Comparison of ENCODE assay signal across 8 cellular contexts in genomic region chr9:89312154-89312616, GRCh38. TPM values are rescaled to one million over a fixed set of nuclear protein-coding genes. Genes with fewer than 3 reads are reported as not detected.
DNase-seq lines count a peak whose midpoint lies in the region; ATAC-seq and TF ChIP-seq lines count a peak whose summit lies in the region.

No MANE protein-coding gene starts in this region.

- TF ChIP-seq CTCF in WERI-Rb-1 (IDR thresholded peaks at IDR 0.05; ENCODE audit: low read depth, low read length) (no peak), hepatocyte (IDR thresholded peaks at IDR 0.05; ENCODE audit: poor library complexity) (no peak), GM13976 (IDR thresholded peaks at IDR 0.05; ENCODE audit: borderline replicate concordance, control extremely low read depth, extremely low read depth, insufficient read depth, missing control alignments) (no peak)

- no peaks in the 10 kb centered on the region for H4K20me1 ChIP-seq in hepatocyte (ENCODE audit: insufficient read depth, poor library complexity, severe bottlenecking)

- H3K4me1 ChIP-seq in hepatocyte (ENCODE audit: insufficient read depth) (peaks cover 20% of the 10 kb centered on the region), subcutaneous abdominal adipose tissue (ENCODE audit: control insufficient read depth in 5 of 5, insufficient read depth in 5 of 5, low read length in 5 of 5) (peaks cover 0 to 21% (median 19%) of the 10 kb centered on the region in 5 donors)

- no peak for ATAC-seq in HG03457 (IDR thresholded peaks at IDR 0.05; ENCODE audit: unreplicated experiment)

- no peaks in the 10 kb centered on the region for H3K27me3 ChIP-seq in H7 (ENCODE audit: control insufficient read depth, insufficient read depth, low read length)
- no peaks in the 10 kb centered on the region for H3K27me3 ChIP-seq in WERI-Rb-1 (ENCODE audit: insufficient read depth, low read depth, severe bottlenecking)
- no peaks in the 10 kb centered on the region for H3K27me3 ChIP-seq in hepatocyte
- H3K27me3 ChIP-seq in subcutaneous abdominal adipose tissue (ENCODE audit: control insufficient read depth in 5 of 5, insufficient read depth in 4 of 5, low read length in 5 of 5), result peaks cover 0 to 5% (median 0%) of the 10 kb centered on the region in 5 donors

- peak overlapping the region; percentile 99 for H3K4me3 ChIP-seq in H7 (ENCODE audit: insufficient read depth, low read depth, low read length)
- peak overlapping the region; percentile 100 for H3K4me3 ChIP-seq in WERI-Rb-1 (ENCODE audit: low read depth, low read length)
- peak overlapping the region; percentile 26 for H3K4me3 ChIP-seq in hepatocyte
- H3K4me3 ChIP-seq in subcutaneous abdominal adipose tissue (ENCODE audit: low read depth in 1 of 5, low read length in 5 of 5), result peak overlapping the region in 4 of 5 donors; percentile 63 to 75 (median 70)

- under 1% methylated on average over 11 of the region's 11 CpGs for WGBS in hepatocyte (ENCODE audit: low lambda C conversion rate, missing lambda C conversion rate)

- peak overlapping the region; percentile 87 for H3K4me2 ChIP-seq in hepatocyte

- peak; percentile 48 for DNase-seq in ACHN
- no peak for DNase-seq in H7
- no peak for DNase-seq in WERI-Rb-1
- peak; percentile 28 for DNase-seq in hepatocyte (ENCODE audit: low spot score)
- no peak for DNase-seq in GM13976 (ENCODE audit: low spot score)
- no peak for DNase-seq in activated gamma-delta T cell (lab: John Stamatoyannopoulos, UW)

- in situ Hi-C loops in ACHN (cut with HindIII; ENCODE audit: low pct_ligation_motif_present, low pct_unique_long_range_greater_than_20kb, low sequenced_read_pairs), result no loop called here
- in situ Hi-C loops in GM13976 (cut with MboI; ENCODE audit: low sequenced_read_pairs, unreplicated experiment), result no loop called here

- H2AFZ ChIP-seq in hepatocyte, result peak overlapping the region; percentile 74

- H3K9ac ChIP-seq in subcutaneous abdominal adipose tissue (ENCODE audit: low read length in 5 of 5), result peak overlapping the region in 1 of 5 donors; percentile 37

- H3K9me2 ChIP-seq in hepatocyte (replicated peaks; ENCODE audit: insufficient read depth), result no peaks in the 10 kb centered on the region

- H3K36me3 ChIP-seq in H7 (replicated peaks; ENCODE audit: control insufficient read depth, insufficient read depth, low read length) (peaks cover 14% of the 10 kb centered on the region), WERI-Rb-1 (peaks cover 54% of the 10 kb centered on the region), hepatocyte (replicated peaks; ENCODE audit: insufficient read depth, low read depth) (no peaks in the 10 kb centered on the region), subcutaneous abdominal adipose tissue (ENCODE audit: control insufficient read depth in 5 of 5, insufficient read depth in 5 of 5, low read length in 5 of 5) (peaks cover 0 to 2% (median 0%) of the 10 kb centered on the region in 5 donors)

- H3K9me3 ChIP-seq in WERI-Rb-1 (ENCODE audit: severe bottlenecking) (no peaks in the 10 kb centered on the region), hepatocyte (ENCODE audit: low read depth) (no peaks in the 10 kb centered on the region), subcutaneous abdominal adipose tissue (ENCODE audit: control insufficient read depth in 5 of 5, low read length in 5 of 5) (no peaks in the 10 kb centered on the region)

- H3K79me2 ChIP-seq in hepatocyte, result peaks cover 59% of the 10 kb centered on the region

- H3K27ac ChIP-seq in WERI-Rb-1 (peak overlapping the region; percentile 91), hepatocyte (peak overlapping the region; percentile 2), subcutaneous abdominal adipose tissue (ENCODE audit: low read depth, low read length) (no peak overlapping the region)

RNA-seq across cellular contexts. Expression of gene CKS2, which starts 1.2 kb away (rescaled TPM):
- 280 and 303 TPM in 2 replicates for total RNA-seq in H7 (2014; rRNA removed; shearing (Covaris generic))
- total RNA-seq in hepatocyte, result 77.1 and 85.1 TPM in 2 replicates
- 136 and 145 TPM in 2 replicates for polyA plus RNA-seq in hepatocyte

RNA-seq across cellular contexts. Expression of gene SECISBP2, which starts 6.1 kb away (rescaled TPM):
- total RNA-seq in H7 (2014; rRNA removed; shearing (Covaris generic)), result 51.6 and 74.8 TPM in 2 replicates
- 43.8 and 48.2 TPM in 2 replicates for total RNA-seq in hepatocyte
- 30.2 and 30.6 TPM in 2 replicates for polyA plus RNA-seq in hepatocyte

Comparison
In these comparisons a context has a peak if more than half of its experiments do, and no peak if none do; other contexts are left out.
1. DNase-seq: peak in ACHN (single experiment) and hepatocyte (single experiment); none in H7 (single experiment), WERI-Rb-1 (single experiment), GM13976 (single experiment) and activated gamma-delta T cell (single experiment).
2. H3K4me3 ChIP-seq: peak in every context shown above with its lines; median percentile 100 in WERI-Rb-1; 99 in H7; 70 in subcutaneous abdominal adipose tissue; 26 in hepatocyte.